ENCODE assay signal across 1 cellular context in the genomic region with DNA sequence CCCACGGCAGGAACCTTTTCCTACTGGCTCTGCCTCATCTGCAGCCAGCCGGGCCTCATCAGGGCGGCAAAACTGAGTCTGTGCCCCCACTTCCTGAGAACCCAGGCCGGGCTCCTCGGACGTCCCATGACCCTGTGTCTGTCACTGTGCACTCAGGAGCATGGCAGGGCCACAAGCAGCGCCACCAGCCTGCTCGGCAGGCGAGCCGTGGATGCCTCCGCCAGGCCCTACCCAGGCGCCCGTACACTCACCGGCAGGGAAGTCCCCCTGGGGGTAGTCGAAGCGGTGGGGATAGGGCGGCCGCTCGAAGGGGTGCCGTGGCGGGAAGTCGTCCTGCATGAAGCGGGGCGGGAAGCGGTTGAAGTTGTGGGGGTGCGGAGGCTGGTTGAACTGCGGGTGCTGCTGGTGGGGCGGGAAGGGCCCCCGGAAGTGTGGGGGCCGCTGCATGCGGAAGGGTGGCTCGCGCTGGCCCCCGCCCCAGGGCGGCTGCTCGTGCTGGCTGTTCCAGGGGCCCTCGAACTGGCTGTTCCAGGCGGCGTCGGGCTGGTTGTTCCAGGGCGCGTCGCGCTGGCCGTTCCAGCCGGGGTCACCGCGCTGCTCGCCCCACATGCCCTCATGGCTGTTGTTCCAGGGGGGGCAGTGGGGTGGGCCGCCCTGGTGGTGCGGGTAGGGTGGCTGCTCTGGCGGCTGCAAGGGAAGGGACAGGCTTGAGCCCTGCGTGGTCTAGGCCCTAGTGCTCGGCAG.
TF ChIP-seq lines count a peak whose summit lies in the region.

No MANE protein-coding gene starts in this region.

TF ChIP-seq in K562, 482 proteins besides CTCF, POLR2A, EP300 and RAD21:
- TF ChIP-seq RBFOX2 (IDR thresholded peaks at IDR 0.05; ENCODE audit: low read depth, low read length) (peak; percentile 43; the same call in 1 of the 2 replicates), RBM22 (IDR thresholded peaks at IDR 0.05; ENCODE audit: low read depth, low read length, poor library complexity, severe bottlenecking) (peak; percentile 2), POLR2G (IDR thresholded peaks at IDR 0.05; ENCODE audit: low read depth, low read length) (peak; percentile 63), SETDB1 (IDR thresholded peaks at IDR 0.05; ENCODE audit: low read length) (no peak)
